In the genomic region with DNA sequence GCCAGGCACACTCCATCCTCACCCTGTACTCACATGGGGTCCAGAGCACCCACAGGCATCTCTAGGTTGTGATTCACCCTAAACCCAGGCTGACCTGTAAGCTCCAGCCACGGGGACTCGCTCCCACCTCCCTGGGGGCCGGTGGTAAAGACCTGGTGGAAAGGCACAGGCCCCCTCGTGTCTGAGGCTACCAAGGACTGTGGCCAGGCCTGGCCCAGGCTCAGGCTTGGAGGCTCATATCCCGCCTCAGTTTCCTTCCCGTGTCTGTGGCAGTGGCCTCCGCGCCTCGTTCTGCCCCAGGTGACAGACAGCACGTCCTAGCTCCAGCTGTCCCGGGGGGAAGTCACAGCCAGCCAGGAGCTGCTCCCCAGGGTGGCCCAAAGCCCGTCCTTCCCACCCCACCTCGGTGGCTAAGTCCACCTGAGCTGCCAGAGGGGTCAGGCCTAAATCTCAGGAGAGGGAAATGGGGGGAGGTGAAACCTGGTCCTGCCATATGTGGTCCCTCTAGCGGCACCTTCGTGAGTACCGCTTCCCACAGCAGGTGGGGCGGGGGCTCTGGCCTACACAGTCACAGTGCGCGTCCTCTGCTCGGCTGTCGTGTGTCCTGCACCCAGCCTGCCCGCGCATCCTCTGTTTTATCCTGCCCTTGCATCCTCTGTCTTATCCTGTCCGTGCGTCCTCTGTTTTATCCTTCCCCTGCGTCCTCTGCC, we compare ENCODE assay signal across 1 cellular context.
A peak's percentile ranks its signal among the peaks of the same experiment; 100 is the strongest.
TF ChIP-seq lines count a peak whose summit lies in the region.

No MANE protein-coding gene starts in this region.

TF ChIP-seq in HepG2, 621 proteins besides CTCF, POLR2A, EP300 and RAD21 (continues in another document):
- TF ChIP-seq RAD51 (IDR thresholded peaks at IDR 0.05; ENCODE audit: borderline replicate concordance) (no peak), KLF13 (CRISPR knock-in tag; IDR thresholded peaks at IDR 0.05) (no peak), KDM2A (CRISPR knock-in tag; IDR thresholded peaks at IDR 0.05; ENCODE audit: borderline replicate concordance, low read depth) (peak; percentile 44; the same call in 1 of the 2 replicates), ZNF12 (CRISPR knock-in tag; IDR thresholded peaks at IDR 0.05) (no peak), ELF1 (CRISPR knock-in tag; IDR thresholded peaks at IDR 0.05) (no peak), FOXA1 (IDR thresholded peaks at IDR 0.05) (no peak), FOXA1 (CRISPR knock-in tag; IDR thresholded peaks at IDR 0.05) (no peak), GABPB1 (CRISPR knock-in tag; IDR thresholded peaks at IDR 0.05) (peak; percentile 9; the same call in 1 of the 2 replicates), SYNCRIP (IDR thresholded peaks at IDR 0.05; ENCODE audit: insufficient read depth, low read depth, low read length) (no peak), MBNL3 (CRISPR knock-in tag; conservative IDR thresholded peaks at IDR 0.05) (no peak), ZNF17 (CRISPR knock-in tag; IDR thresholded peaks at IDR 0.05) (no peak), ZNF816 (CRISPR knock-in tag; IDR thresholded peaks at IDR 0.05; ENCODE audit: borderline replicate concordance) (no peak), ZNF777 (CRISPR knock-in tag; IDR thresholded peaks at IDR 0.05) (no peak), ZNF496 (CRISPR knock-in tag; IDR thresholded peaks at IDR 0.05; ENCODE audit: insufficient replicate concordance) (no peak), ZSCAN12 (CRISPR knock-in tag; IDR thresholded peaks at IDR 0.05) (no peak), TOPORS (CRISPR knock-in tag; IDR thresholded peaks at IDR 0.05) (no peak), ZNF766 (CRISPR knock-in tag; IDR thresholded peaks at IDR 0.05; ENCODE audit: borderline replicate concordance) (no peak), KDM5B (CRISPR knock-in tag; IDR thresholded peaks at IDR 0.05; ENCODE audit: borderline replicate concordance) (0 out of 2 replicates have a peak, but pooled peaks have one; percentile 20), ZNF33B (CRISPR knock-in tag; IDR thresholded peaks at IDR 0.05) (no peak), ZNF616 (CRISPR knock-in tag; IDR thresholded peaks at IDR 0.05; ENCODE audit: low read depth) (no peak), MED8 (CRISPR knock-in tag; IDR thresholded peaks at IDR 0.05; ENCODE audit: insufficient replicate concordance) (no peak), ZNF24 (IDR thresholded peaks at IDR 0.05) (no peak), ZNF256 (CRISPR knock-in tag; conservative IDR thresholded peaks at IDR 0.05) (no peak), KDM5A (IDR thresholded peaks at IDR 0.05; ENCODE audit: borderline replicate concordance, low read length) (no peak), ARHGAP35 (CRISPR knock-in tag; IDR thresholded peaks at IDR 0.05; ENCODE audit: borderline replicate concordance) (no peak), HHEX (CRISPR knock-in tag; IDR thresholded peaks at IDR 0.05) (no peak), RBM39 (IDR thresholded peaks at IDR 0.05; ENCODE audit: low read depth, low read length, poor library complexity, severe bottlenecking) (no peak), ZZZ3 (CRISPR knock-in tag; IDR thresholded peaks at IDR 0.05; ENCODE audit: borderline replicate concordance) (no peak), SP4 (CRISPR knock-in tag; IDR thresholded peaks at IDR 0.05) (no peak), HNRNPL (IDR thresholded peaks at IDR 0.05; ENCODE audit: low read depth, low read length) (0 out of 2 replicates have a peak, but pooled peaks have one; percentile 12), ZSCAN21 (CRISPR knock-in tag; IDR thresholded peaks at IDR 0.05; ENCODE audit: borderline replicate concordance) (0 out of 2 replicates have a peak, but pooled peaks have one; percentile 50), DR1 (CRISPR knock-in tag; IDR thresholded peaks at IDR 0.05) (no peak), ESRRA (CRISPR knock-in tag; IDR thresholded peaks at IDR 0.05; ENCODE audit: low read depth) (no peak), CREM (IDR thresholded peaks at IDR 0.05) (no peak), CREM (CRISPR knock-in tag; IDR thresholded peaks at IDR 0.05) (no peak), POGZ (CRISPR knock-in tag; IDR thresholded peaks at IDR 0.05) (no peak), MTA3 (CRISPR knock-in tag; IDR thresholded peaks at IDR 0.05) (no peak), ZNF543 (CRISPR knock-in tag; IDR thresholded peaks at IDR 0.05) (peak; percentile 11; the same call in 1 of the 2 replicates), MAZ (IDR thresholded peaks at IDR 0.05; ENCODE audit: borderline replicate concordance, low read depth, low read length) (peak; percentile 51; the same call in 1 of the 2 replicates), MAZ (CRISPR knock-in tag; IDR thresholded peaks at IDR 0.05; ENCODE audit: low read depth) (no peak; the same call in 1 of the 2 replicates), STAT5B (CRISPR knock-in tag; IDR thresholded peaks at IDR 0.05) (no peak), TCF7L2 (IDR thresholded peaks at IDR 0.05; ENCODE audit: low read depth, low read length) (no peak), ZNF430 (CRISPR knock-in tag; IDR thresholded peaks at IDR 0.05) (no peak), HNRNPUL1 (IDR thresholded peaks at IDR 0.05; ENCODE audit: low read depth, low read length) (no peak), MED1 (CRISPR knock-in tag; IDR thresholded peaks at IDR 0.05) (no peak), SALL1 (CRISPR knock-in tag; IDR thresholded peaks at IDR 0.05) (no peak), ZNF432 (CRISPR knock-in tag; IDR thresholded peaks at IDR 0.05; ENCODE audit: borderline replicate concordance) (0 out of 2 replicates have a peak, but pooled peaks have one; percentile 1), PHF8 (CRISPR knock-in tag; IDR thresholded peaks at IDR 0.05) (0 out of 2 replicates have a peak, but pooled peaks have one; percentile 17), ZMYM2 (CRISPR knock-in tag; IDR thresholded peaks at IDR 0.05) (no peak), ZKSCAN5 (CRISPR knock-in tag; IDR thresholded peaks at IDR 0.05) (no peak), CAMTA2 (CRISPR knock-in tag; IDR thresholded peaks at IDR 0.05; ENCODE audit: borderline replicate concordance) (no peak), ZNF326 (CRISPR knock-in tag; IDR thresholded peaks at IDR 0.05; ENCODE audit: borderline replicate concordance) (peak; percentile 93; the same call in 1 of the 2 replicates), REPIN1 (CRISPR knock-in tag; IDR thresholded peaks at IDR 0.05; ENCODE audit: borderline replicate concordance, low read depth) (0 out of 2 replicates have a peak, but pooled peaks have one; percentile 23)
- TF ChIP-seq, protein P1, sequence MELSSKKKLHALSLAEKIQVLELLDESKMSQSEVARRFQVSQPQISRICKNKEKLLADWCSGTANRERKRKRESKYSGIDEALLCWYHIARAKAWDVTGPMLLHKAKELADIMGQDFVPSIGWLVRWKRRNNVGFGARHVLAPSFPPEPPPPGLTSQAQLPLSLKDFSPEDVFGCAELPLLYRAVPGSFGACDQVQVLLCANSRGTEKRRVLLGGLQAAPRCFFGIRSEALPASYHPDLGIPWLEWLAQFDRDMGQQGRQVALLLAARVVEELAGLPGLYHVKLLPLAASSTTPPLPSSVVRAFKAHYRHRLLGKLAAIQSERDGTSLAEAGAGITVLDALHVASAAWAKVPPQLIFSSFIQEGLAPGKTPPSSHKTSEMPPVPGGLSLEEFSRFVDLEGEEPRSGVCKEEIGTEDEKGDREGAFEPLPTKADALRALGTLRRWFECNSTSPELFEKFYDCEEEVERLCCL (CRISPR knock-in tag; IDR thresholded peaks at IDR 0.05; ENCODE audit: borderline replicate concordance) = no peak
- TF ChIP-seq, protein P2, sequence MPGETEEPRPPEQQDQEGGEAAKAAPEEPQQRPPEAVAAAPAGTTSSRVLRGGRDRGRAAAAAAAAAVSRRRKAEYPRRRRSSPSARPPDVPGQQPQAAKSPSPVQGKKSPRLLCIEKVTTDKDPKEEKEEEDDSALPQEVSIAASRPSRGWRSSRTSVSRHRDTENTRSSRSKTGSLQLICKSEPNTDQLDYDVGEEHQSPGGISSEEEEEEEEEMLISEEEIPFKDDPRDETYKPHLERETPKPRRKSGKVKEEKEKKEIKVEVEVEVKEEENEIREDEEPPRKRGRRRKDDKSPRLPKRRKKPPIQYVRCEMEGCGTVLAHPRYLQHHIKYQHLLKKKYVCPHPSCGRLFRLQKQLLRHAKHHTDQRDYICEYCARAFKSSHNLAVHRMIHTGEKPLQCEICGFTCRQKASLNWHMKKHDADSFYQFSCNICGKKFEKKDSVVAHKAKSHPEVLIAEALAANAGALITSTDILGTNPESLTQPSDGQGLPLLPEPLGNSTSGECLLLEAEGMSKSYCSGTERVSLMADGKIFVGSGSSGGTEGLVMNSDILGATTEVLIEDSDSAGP (CRISPR knock-in tag; IDR thresholded peaks at IDR 0.05; ENCODE audit: borderline replicate concordance) = 0 out of 2 replicates have a peak, but pooled peaks have one; percentile 16
- TF ChIP-seq, protein P3, sequence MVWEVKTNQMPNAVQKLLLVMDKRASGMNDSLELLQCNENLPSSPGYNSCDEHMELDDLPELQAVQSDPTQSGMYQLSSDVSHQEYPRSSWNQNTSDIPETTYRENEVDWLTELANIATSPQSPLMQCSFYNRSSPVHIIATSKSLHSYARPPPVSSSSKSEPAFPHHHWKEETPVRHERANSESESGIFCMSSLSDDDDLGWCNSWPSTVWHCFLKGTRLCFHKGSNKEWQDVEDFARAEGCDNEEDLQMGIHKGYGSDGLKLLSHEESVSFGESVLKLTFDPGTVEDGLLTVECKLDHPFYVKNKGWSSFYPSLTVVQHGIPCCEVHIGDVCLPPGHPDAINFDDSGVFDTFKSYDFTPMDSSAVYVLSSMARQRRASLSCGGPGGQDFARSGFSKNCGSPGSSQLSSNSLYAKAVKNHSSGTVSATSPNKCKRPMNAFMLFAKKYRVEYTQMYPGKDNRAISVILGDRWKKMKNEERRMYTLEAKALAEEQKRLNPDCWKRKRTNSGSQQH (CRISPR knock-in tag; IDR thresholded peaks at IDR 0.05; ENCODE audit: low read depth) = no peak
- TF ChIP-seq, protein P4, sequence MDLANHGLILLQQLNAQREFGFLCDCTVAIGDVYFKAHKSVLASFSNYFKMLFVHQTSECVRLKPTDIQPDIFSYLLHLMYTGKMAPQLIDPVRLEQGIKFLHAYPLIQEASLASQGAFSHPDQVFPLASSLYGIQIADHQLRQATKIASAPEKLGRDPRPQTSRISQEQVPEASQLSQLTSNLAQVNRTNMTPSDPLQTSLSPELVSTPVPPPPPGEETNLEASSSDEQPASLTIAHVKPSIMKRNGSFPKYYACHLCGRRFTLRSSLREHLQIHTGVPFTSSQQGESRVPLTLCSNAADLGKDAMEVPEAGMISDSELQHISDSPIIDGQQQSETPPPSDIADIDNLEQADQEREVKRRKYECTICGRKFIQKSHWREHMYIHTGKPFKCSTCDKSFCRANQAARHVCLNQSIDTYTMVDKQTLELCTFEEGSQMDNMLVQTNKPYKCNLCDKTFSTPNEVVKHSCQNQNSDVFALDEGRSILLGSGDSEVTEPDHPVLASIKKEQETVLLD (CRISPR knock-in tag; IDR thresholded peaks at IDR 0.05; ENCODE audit: low read depth) = no peak
- TF ChIP-seq, protein P5, sequence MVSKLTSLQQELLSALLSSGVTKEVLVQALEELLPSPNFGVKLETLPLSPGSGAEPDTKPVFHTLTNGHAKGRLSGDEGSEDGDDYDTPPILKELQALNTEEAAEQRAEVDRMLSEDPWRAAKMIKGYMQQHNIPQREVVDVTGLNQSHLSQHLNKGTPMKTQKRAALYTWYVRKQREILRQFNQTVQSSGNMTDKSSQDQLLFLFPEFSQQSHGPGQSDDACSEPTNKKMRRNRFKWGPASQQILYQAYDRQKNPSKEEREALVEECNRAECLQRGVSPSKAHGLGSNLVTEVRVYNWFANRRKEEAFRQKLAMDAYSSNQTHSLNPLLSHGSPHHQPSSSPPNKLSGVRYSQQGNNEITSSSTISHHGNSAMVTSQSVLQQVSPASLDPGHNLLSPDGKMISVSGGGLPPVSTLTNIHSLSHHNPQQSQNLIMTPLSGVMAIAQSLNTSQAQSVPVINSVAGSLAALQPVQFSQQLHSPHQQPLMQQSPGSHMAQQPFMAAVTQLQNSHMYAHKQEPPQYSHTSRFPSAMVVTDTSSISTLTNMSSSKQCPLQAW (CRISPR knock-in tag; IDR thresholded peaks at IDR 0.05) = no peak
- TF ChIP-seq, protein P6, sequence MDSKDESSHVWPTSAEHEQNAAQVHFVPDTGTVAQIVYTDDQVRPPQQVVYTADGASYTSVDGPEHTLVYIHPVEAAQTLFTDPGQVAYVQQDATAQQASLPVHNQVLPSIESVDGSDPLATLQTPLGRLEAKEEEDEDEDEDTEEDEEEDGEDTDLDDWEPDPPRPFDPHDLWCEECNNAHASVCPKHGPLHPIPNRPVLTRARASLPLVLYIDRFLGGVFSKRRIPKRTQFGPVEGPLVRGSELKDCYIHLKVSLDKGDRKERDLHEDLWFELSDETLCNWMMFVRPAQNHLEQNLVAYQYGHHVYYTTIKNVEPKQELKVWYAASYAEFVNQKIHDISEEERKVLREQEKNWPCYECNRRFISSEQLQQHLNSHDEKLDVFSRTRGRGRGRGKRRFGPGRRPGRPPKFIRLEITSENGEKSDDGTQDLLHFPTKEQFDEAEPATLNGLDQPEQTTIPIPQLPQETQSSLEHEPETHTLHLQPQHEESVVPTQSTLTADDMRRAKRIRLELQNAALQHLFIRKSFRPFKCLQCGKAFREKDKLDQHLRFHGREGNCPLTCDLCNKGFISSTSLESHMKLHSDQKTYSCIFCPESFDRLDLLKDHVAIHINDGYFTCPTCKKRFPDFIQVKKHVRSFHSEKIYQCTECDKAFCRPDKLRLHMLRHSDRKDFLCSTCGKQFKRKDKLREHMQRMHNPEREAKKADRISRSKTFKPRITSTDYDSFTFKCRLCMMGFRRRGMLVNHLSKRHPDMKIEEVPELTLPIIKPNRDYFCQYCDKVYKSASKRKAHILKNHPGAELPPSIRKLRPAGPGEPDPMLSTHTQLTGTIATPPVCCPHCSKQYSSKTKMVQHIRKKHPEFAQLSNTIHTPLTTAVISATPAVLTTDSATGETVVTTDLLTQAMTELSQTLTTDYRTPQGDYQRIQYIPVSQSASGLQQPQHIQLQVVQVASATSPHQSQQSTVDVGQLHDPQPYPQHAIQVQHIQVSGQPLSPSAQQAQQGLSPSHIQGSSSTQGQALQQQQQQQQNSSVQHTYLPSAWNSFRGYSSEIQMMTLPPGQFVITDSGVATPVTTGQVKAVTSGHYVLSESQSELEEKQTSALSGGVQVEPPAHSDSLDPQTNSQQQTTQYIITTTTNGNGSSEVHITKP (CRISPR knock-in tag; IDR thresholded peaks at IDR 0.05; ENCODE audit: low read depth) = no peak
- TF ChIP-seq, protein P7, sequence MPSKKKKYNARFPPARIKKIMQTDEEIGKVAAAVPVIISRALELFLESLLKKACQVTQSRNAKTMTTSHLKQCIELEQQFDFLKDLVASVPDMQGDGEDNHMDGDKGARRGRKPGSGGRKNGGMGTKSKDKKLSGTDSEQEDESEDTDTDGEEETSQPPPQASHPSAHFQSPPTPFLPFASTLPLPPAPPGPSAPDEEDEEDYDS (CRISPR knock-in tag; IDR thresholded peaks at IDR 0.05) = no peak
